Comparison of ENCODE assay signal across 9 cellular contexts in genomic region chr7:28921822-28922221, GRCh38. TPM values are rescaled to one million over a fixed set of nuclear protein-coding genes. Genes with fewer than 3 reads are reported as not detected.
A peak's percentile ranks its signal among the peaks of the same experiment; 100 is the strongest.
DNase-seq lines count a peak whose midpoint lies in the region; ATAC-seq and TF ChIP-seq lines count a peak whose summit lies in the region.
"Had no signal": no experiment of that assay in that cellular context is flagged by ENCODE, and none has a peak within 500 bp of the region (broad histone marks: within the 10 kb centered on the region; RNA-seq: fewer than 3 reads in every experiment).

No MANE protein-coding gene starts in this region.

- H3K9ac ChIP-seq in fibroblast of lung (ENCODE audit: insufficient read depth, low read length) = no peak overlapping the region
- no peak overlapping the region for H3K9ac ChIP-seq in neural cell (ENCODE audit: low read length)

- DNase-seq in CD4-positive, CD25-positive, alpha-beta regulatory T cell = peak in 2 of 3 donors; percentile 30 to 49
- peak; percentile 36 for DNase-seq in NCI-H2171 (lab: John Stamatoyannopoulos, UW)
- peak; percentile 33 for DNase-seq in activated CD4-positive, alpha-beta T cell treated with anti-CD3 and anti-CD28 coated beads for 48 hours
- DNase-seq in fibroblast of lung (ENCODE audit: low read depth in 2 of 2) = peak; percentile 61 to 75

- H3K9me3 Mint-ChIP-seq in CD4-positive, CD25-positive, alpha-beta regulatory T cell = no peaks in the 10 kb centered on the region
- H3K9me3 Mint-ChIP-seq: T-helper 1 cell treated with Interleukin-12 subunit alpha and Interleukin-12 subunit beta and Interleukin-4 antibody, amounts not matched to agents 30 μg/mL and 1 μg/mL, for 36 hours had no signal

- peaks cover 18% of the 10 kb centered on the region for H3K27me3 Mint-ChIP-seq in CD4-positive, CD25-positive, alpha-beta regulatory T cell

- H3K4me1 Mint-ChIP-seq in CD4-positive, CD25-positive, alpha-beta regulatory T cell = peaks cover under 1 to 15% (median 5%) of the 10 kb centered on the region in 4 donors

- H3K4me2 ChIP-seq in fibroblast of lung (ENCODE audit: extremely low read depth, insufficient read depth, low read length) (no peak overlapping the region), neural cell (ENCODE audit: low read length) (no peak overlapping the region)

- no peaks in the 10 kb centered on the region for H3K9me3 ChIP-seq in CD4-positive, CD25-positive, alpha-beta regulatory T cell (ENCODE audit: control insufficient read depth in 2 of 2, low read length in 2 of 2)
- H3K9me3 ChIP-seq in fibroblast of lung (ENCODE audit: control insufficient read depth, insufficient read depth, low read depth, low read length) (no peaks in the 10 kb centered on the region), neural cell (ENCODE audit: low read length) (no peaks in the 10 kb centered on the region)

- H3K36me3 ChIP-seq in CD4-positive, CD25-positive, alpha-beta regulatory T cell (ENCODE audit: control insufficient read depth, insufficient read depth, low read length) = no peaks in the 10 kb centered on the region
- H3K36me3 ChIP-seq in fibroblast of lung (ENCODE audit: control insufficient read depth, insufficient read depth, low read length) = no peaks in the 10 kb centered on the region
- no peaks in the 10 kb centered on the region for H3K36me3 ChIP-seq in neural cell (ENCODE audit: insufficient read depth, low read length)

- H3K4me1 ChIP-seq in CD4-positive, CD25-positive, alpha-beta regulatory T cell (ENCODE audit: control insufficient read depth, insufficient read depth, low read length, poor library complexity, severe bottlenecking) = peaks cover 3% of the 10 kb centered on the region
- no peaks in the 10 kb centered on the region for H3K4me1 ChIP-seq in fibroblast of lung (ENCODE audit: control insufficient read depth, extremely low read depth, insufficient read depth, low read length)

- no peak overlapping the region for H2AFZ ChIP-seq in fibroblast of lung (ENCODE audit: low read length)
- H2AFZ ChIP-seq in neural cell (ENCODE audit: low read depth, low read length) = peak overlapping the region; percentile 36

- no peaks in the 10 kb centered on the region for H3K79me2 ChIP-seq in fibroblast of lung (ENCODE audit: control insufficient read depth, insufficient read depth, low read length)
- no peaks in the 10 kb centered on the region for H3K79me2 ChIP-seq in neural cell (replicated peaks; ENCODE audit: insufficient read depth, low read length)

- TF ChIP-seq RAD21 in neural cell (conservative IDR thresholded peaks at IDR 0.05) = peak; percentile 83

- peaks cover 7% of the 10 kb centered on the region for H3K27me3 ChIP-seq in CD4-positive, CD25-positive, alpha-beta regulatory T cell (ENCODE audit: control insufficient read depth, insufficient read depth, low read length)
- H3K27me3 ChIP-seq in fibroblast of lung (ENCODE audit: control insufficient read depth, insufficient read depth, low read length) = no peaks in the 10 kb centered on the region
- no peaks in the 10 kb centered on the region for H3K27me3 ChIP-seq in neural cell (ENCODE audit: insufficient read depth, low read depth, low read length)

- H4K20me1 ChIP-seq in fibroblast of lung (ENCODE audit: control insufficient read depth, extremely low read depth, insufficient read depth, low read length) (no peaks in the 10 kb centered on the region), neural cell (ENCODE audit: insufficient read depth) (no peaks in the 10 kb centered on the region)

- peak; percentile 91 to 95 for TF ChIP-seq CTCF in fibroblast of lung (conservative IDR thresholded peaks at IDR 0.05 in 1 of 2, IDR thresholded peaks at IDR 0.05 in 1 of 2; ENCODE audit: low read depth in 1 of 2, low read length in 2 of 2)
- peak; percentile 91 for TF ChIP-seq CTCF in neural cell (IDR thresholded peaks at IDR 0.05; ENCODE audit: poor library complexity, severe bottlenecking)

- no peaks in the 10 kb centered on the region for H3F3A ChIP-seq in neural cell (ENCODE audit: insufficient read depth, low read length, poor library complexity, severe bottlenecking)

- ATAC-seq in CD4-positive, CD25-positive, alpha-beta regulatory T cell (ENCODE audit: low read depth in 2 of 2) = peak in 1 of 2 donors; percentile 64
- ATAC-seq in GM18873 (IDR thresholded peaks at IDR 0.05; ENCODE audit: low FRiP score, unreplicated experiment) (peak; percentile 74), HG03196 (IDR thresholded peaks at IDR 0.05; ENCODE audit: unreplicated experiment) (peak; percentile 74), GM18870 (IDR thresholded peaks at IDR 0.05; ENCODE audit: unreplicated experiment) (no peak)

- no peak for TF ChIP-seq EP300 in neural cell (conservative IDR thresholded peaks at IDR 0.05; ENCODE audit: poor library complexity, severe bottlenecking)

- no peaks in the 10 kb centered on the region for H3K9me2 ChIP-seq in neural cell (ENCODE audit: insufficient read depth, low read length)

- H3K4me3 ChIP-seq in CD4-positive, CD25-positive, alpha-beta regulatory T cell (ENCODE audit: low read depth, low read length) = no peak overlapping the region
- no peak overlapping the region for H3K4me3 ChIP-seq in fibroblast of lung (replicated peaks in 1 of 4; ENCODE audit: control extremely low read depth in 1 of 4, insufficient read depth in 1 of 4, low read depth in 3 of 4, low read length in 4 of 4)
- H3K4me3 ChIP-seq in neural cell (ENCODE audit: low read length) = peak overlapping the region; percentile 24

- no peak overlapping the region for H3K4me3 Mint-ChIP-seq in CD4-positive, CD25-positive, alpha-beta regulatory T cell
- H3K4me3 Mint-ChIP-seq: T-helper 1 cell treated with Interleukin-12 subunit alpha and Interleukin-12 subunit beta and Interleukin-4 antibody, amounts not matched to agents 30 μg/mL and 1 μg/mL, for 36 hours had no signal

- H3K27ac ChIP-seq in CD4-positive, CD25-positive, alpha-beta regulatory T cell (ENCODE audit: insufficient read depth, low read length, poor library complexity, severe bottlenecking) = no peak overlapping the region
- no peak overlapping the region for H3K27ac ChIP-seq in fibroblast of lung (ENCODE audit: insufficient read depth, low read length)
- H3K27ac ChIP-seq in neural cell (ENCODE audit: low read length) = no peak overlapping the region

- no peaks in the 10 kb centered on the region for H3K36me3 Mint-ChIP-seq in CD4-positive, CD25-positive, alpha-beta regulatory T cell

- no peak overlapping the region for H3K27ac Mint-ChIP-seq in CD4-positive, CD25-positive, alpha-beta regulatory T cell
- H3K27ac Mint-ChIP-seq: T-helper 1 cell treated with Interleukin-12 subunit alpha and Interleukin-12 subunit beta and Interleukin-4 antibody, amounts not matched to agents 30 μg/mL and 1 μg/mL, for 36 hours had no signal

TF ChIP-seq in neural cell, 6 proteins besides CTCF, POLR2A, EP300 and RAD21:
- TF ChIP-seq SMC3 (conservative IDR thresholded peaks at IDR 0.05; ENCODE audit: poor library complexity) (peak; percentile 90), REST (IDR thresholded peaks at IDR 0.05; ENCODE audit: borderline replicate concordance) (no peak), POLR2AphosphoS5 (IDR thresholded peaks at IDR 0.05) (no peak)

RNA-seq across cellular contexts. Expression of gene TRIL, which starts 36.3 kb away (rescaled TPM):
- total RNA-seq in CD4-positive, CD25-positive, alpha-beta regulatory T cell = not detected
- not detected for polyA plus RNA-seq in CD4-positive, CD25-positive, alpha-beta regulatory T cell
- total RNA-seq in fibroblast of lung = 0.17 and 0.77 TPM in 2 replicates
- 0.10 and 0.14 TPM in 2 replicates for polyA plus RNA-seq in fibroblast of lung
- polyA plus RNA-seq in fibroblast of lung (2012) = 0.15 and 0.23 TPM in 2 replicates
- polyA minus RNA-seq in fibroblast of lung (ENCODE audit: low replicate concordance) = 0.07 TPM in 1 of 2 replicates, not detected in the other
- 1.4 TPM in 2 replicates for polyA plus RNA-seq in neural cell
- polyA minus RNA-seq in neural cell = 3.2 and 4.4 TPM in 2 replicates
